In genomic region chr14:71411766-71412165, GRCh38 we compare ENCODE assay signal across 27 cellular contexts.
DNase-seq lines count a peak whose midpoint lies in the region; ATAC-seq and TF ChIP-seq lines count a peak whose summit lies in the region.
"Had no signal": no experiment of that assay in that cellular context is flagged by ENCODE, and none has a peak within 500 bp of the region (broad histone marks: within the 10 kb centered on the region; RNA-seq: fewer than 3 reads in every experiment).

No MANE protein-coding gene starts in this region.

- H3K36me3 Mint-ChIP-seq in activated CD8-positive, alpha-beta T cell treated with anti-CD3 and anti-CD28 coated beads for 36 hours (ENCODE audit: low read depth) = peaks cover 18% of the 10 kb centered on the region
- H3K36me3 Mint-ChIP-seq in activated CD8-positive, alpha-beta T cell treated with anti-CD3 and anti-CD28 coated beads, Interleukin-2, amount 10 ng/mL, durations not matched to agents 7 days and 5 days (ENCODE audit: low read depth) = peaks cover 23% of the 10 kb centered on the region
- peaks cover 2% of the 10 kb centered on the region for H3K36me3 Mint-ChIP-seq in chondrocyte (ENCODE audit: low read depth)

- no peak for TF ChIP-seq POLR2A in IMR-90 (IDR thresholded peaks at IDR 0.05; ENCODE audit: low read depth, low read length)

- H3K27me3 ChIP-seq in IMR-90 (ENCODE audit: control insufficient read depth, insufficient read depth, low read length) = no peaks in the 10 kb centered on the region

- H2BK15ac ChIP-seq in IMR-90 (ENCODE audit: low read depth, low read length) = 0 out of 3 replicates have a peak overlapping the region, but pooled peaks have one; percentile 45

- no peak overlapping the region for H3K56ac ChIP-seq in IMR-90 (ENCODE audit: extremely low read depth, insufficient read depth, low read length)

- intact Hi-C loops in activated CD8-positive, alpha-beta T cell treated with anti-CD3 and anti-CD28 coated beads for 36 hours (cut with micrococcal nuclease) = no loop called here
- intact Hi-C loops in IMR-90 (cut with micrococcal nuclease) = loop anchor here (5.0 kb wide), 1 partner anchor 54 kb away; no protein-coding TSS in a partner anchor

- no peak overlapping the region; the same call in 1 of the 2 replicates for H4K91ac ChIP-seq in IMR-90 (ENCODE audit: insufficient read depth, low read depth, low read length)

- H4K8ac ChIP-seq in IMR-90 (ENCODE audit: low read depth in 2 of 2, low read length in 2 of 2) = 0 out of 4 replicates have a peak overlapping the region, but pooled peaks of 1 of the 2 experiments have one; percentile 9

- peak overlapping the region; percentile 39; the same call in 1 of the 2 replicates for H3K4ac ChIP-seq in IMR-90 (ENCODE audit: low read depth, low read length)

- BruUV-seq in IMR-90 (replicated peaks; lab: Mats Ljungman, UMichigan) = no TSS peak

- peak overlapping the region; percentile 57; the same call in 1 of the 2 replicates for H2AK5ac ChIP-seq in IMR-90 (ENCODE audit: low read depth, low read length)

- 0 out of 2 replicates have a peak overlapping the region, but pooled peaks have one; percentile 42 for H3K14ac ChIP-seq in IMR-90 (replicated peaks; ENCODE audit: low read depth, low read length)

- H3K4me1 Mint-ChIP-seq in activated CD8-positive, alpha-beta T cell treated with anti-CD3 and anti-CD28 coated beads for 36 hours (ENCODE audit: low read depth) = peaks cover 47% of the 10 kb centered on the region
- H3K4me1 Mint-ChIP-seq in activated CD8-positive, alpha-beta T cell treated with anti-CD3 and anti-CD28 coated beads, Interleukin-2, amount 10 ng/mL, durations not matched to agents 7 days and 5 days (ENCODE audit: low read depth) = peaks cover 30% of the 10 kb centered on the region
- peaks cover 78% of the 10 kb centered on the region for H3K4me1 Mint-ChIP-seq in chondrocyte (ENCODE audit: low read depth)

- no peaks in the 10 kb centered on the region for H3K36me3 ChIP-seq in IMR-90 (ENCODE audit: control insufficient read depth, insufficient read depth, low read length)

- peaks cover 4% of the 10 kb centered on the region for H3K9me1 ChIP-seq in IMR-90 (ENCODE audit: insufficient read depth, low read length)

- no peaks in the 10 kb centered on the region; the same call in 1 of the 2 replicates for H4K20me1 ChIP-seq in IMR-90 (ENCODE audit: insufficient read depth, low read length)

- WGBS in IMR-90 (ENCODE audit: extremely low coverage in 2 of 2, insufficient read length in 1 of 2), 2 experiments = no CpG with 5 or more reads among the region's 2 CpGs

- H2AK9ac ChIP-seq in IMR-90 (replicated peaks; ENCODE audit: low read depth, low read length, poor library complexity) = no peak overlapping the region

- DNase-seq in activated CD8-positive, alpha-beta T cell treated with anti-CD3 and anti-CD28 coated beads for 36 hours = no peak
- no peak for DNase-seq in activated CD8-positive, alpha-beta T cell treated with anti-CD3 and anti-CD28 coated beads, Interleukin-2, amount 10 ng/mL, durations not matched to agents 7 days and 5 days
- DNase-seq in IMR-90 = no peak
- no peak for DNase-seq in chondrocyte (ENCODE audit: low spot score)
- DNase-seq in retinal pigment epithelial cell (ENCODE audit: low read depth) = peak; percentile 44
- DNase-seq in NCI-H187 treated with DMSO at 0.1 percent for 48 hours (lab: John Stamatoyannopoulos, UW) = no peak
- DNase-seq in NCI-H774 (lab: John Stamatoyannopoulos, UW) = no peak
- DNase-seq in NCI-H1417 (lab: John Stamatoyannopoulos, UW) = no peak
- DNase-seq: activated CD4-positive, alpha-beta T cell treated with anti-CD3 and anti-CD28 coated beads, Interleukin-2, amount 50 U/mL, for 1 hour; activated CD8-positive, alpha-beta memory T cell treated with anti-CD3 and anti-CD28 coated beads, Interleukin-2, amount 50 U/mL, for 4 hours; activated gamma-delta T cell; cerebellar nuclear complex; COR-L47; DMS53; left ventricle myocardium superior; NCI-H1436; NCI-H2107; NCI-H446; retina; RPMI8226; SK-N-SH; small intestine; stimulated activated CD4-positive, alpha-beta T cell treated with anti-CD3 and anti-CD28 coated beads, Interleukin-1b, Interleukin-23, amount 100 ng/mL, for 48 hours; T-helper 17 cell; trophoblast cell had no signal

- H3K27ac ChIP-seq in IMR-90 (ENCODE audit: insufficient read depth, low read length) = peak overlapping the region; percentile 50
- H3K27ac ChIP-seq: A549, KMS-11 had no signal

- peak overlapping the region; percentile 78 for H3K27ac Mint-ChIP-seq in activated CD8-positive, alpha-beta T cell treated with anti-CD3 and anti-CD28 coated beads for 36 hours
- H3K27ac Mint-ChIP-seq in activated CD8-positive, alpha-beta T cell treated with anti-CD3 and anti-CD28 coated beads, Interleukin-2, amount 10 ng/mL, durations not matched to agents 7 days and 5 days = no peak overlapping the region
- peak overlapping the region; percentile 67 for H3K27ac Mint-ChIP-seq in chondrocyte (ENCODE audit: unreplicated experiment)
- H3K27ac Mint-ChIP-seq: T-helper 17 cell had no signal

- peak overlapping the region; percentile 77 for H2BK5ac ChIP-seq in IMR-90 (ENCODE audit: low read depth, low read length, poor library complexity, severe bottlenecking)

- no peak for TF ChIP-seq RAD21 in IMR-90 (IDR thresholded peaks at IDR 0.05; ENCODE audit: low read length)

- H3K4me3 Mint-ChIP-seq in activated CD8-positive, alpha-beta T cell treated with anti-CD3 and anti-CD28 coated beads for 36 hours = no peak overlapping the region
- no peak overlapping the region for H3K4me3 Mint-ChIP-seq in activated CD8-positive, alpha-beta T cell treated with anti-CD3 and anti-CD28 coated beads, Interleukin-2, amount 10 ng/mL, durations not matched to agents 7 days and 5 days
- no peak overlapping the region for H3K4me3 Mint-ChIP-seq in chondrocyte (ENCODE audit: unreplicated experiment)
- H3K4me3 Mint-ChIP-seq: T-helper 17 cell had no signal

- H3K27me3 Mint-ChIP-seq in activated CD8-positive, alpha-beta T cell treated with anti-CD3 and anti-CD28 coated beads for 36 hours = no peaks in the 10 kb centered on the region
- H3K27me3 Mint-ChIP-seq in activated CD8-positive, alpha-beta T cell treated with anti-CD3 and anti-CD28 coated beads, Interleukin-2, amount 10 ng/mL, durations not matched to agents 7 days and 5 days (ENCODE audit: low read depth) = no peaks in the 10 kb centered on the region
- H3K27me3 Mint-ChIP-seq in chondrocyte (ENCODE audit: low read depth) = no peaks in the 10 kb centered on the region
- H3K27me3 Mint-ChIP-seq: T-helper 17 cell had no signal

- POLR2A ChIA-PET in activated CD8-positive, alpha-beta T cell treated with anti-CD3 and anti-CD28 coated beads for 36 hours (lab: Charles Lee) = interaction anchor here (1.1 kb wide), 1 partner anchor 8 kb away, joined by 6 read pairs; no protein-coding TSS in a partner anchor
- POLR2A ChIA-PET in activated CD8-positive, alpha-beta T cell treated with anti-CD3 and anti-CD28 coated beads, Interleukin-2, amount 10 ng/mL, durations not matched to agents 7 days and 5 days (lab: Charles Lee) = interaction anchor here (1.3 kb wide), 1 partner anchor 91 kb away, joined by 4 read pairs; no protein-coding TSS in a partner anchor
- POLR2A ChIA-PET in IMR-90 (lab: Charles Lee; ENCODE audit: unreplicated experiment) = no interaction called here

- H3K4me2 ChIP-seq in IMR-90 (ENCODE audit: low read depth, low read length) = no peak overlapping the region
- H3K4me2 ChIP-seq: A549, KMS-11, SK-N-SH had no signal

- H2BK120ac ChIP-seq in IMR-90 (ENCODE audit: low read depth, low read length) = peak overlapping the region; percentile 12; the same call in 1 of the 2 replicates

- peak; percentile 14 for TF ChIP-seq CTCF in activated CD8-positive, alpha-beta T cell treated with anti-CD3 and anti-CD28 coated beads for 36 hours (IDR thresholded peaks at IDR 0.05)
- TF ChIP-seq CTCF in IMR-90 (conservative IDR thresholded peaks at IDR 0.05; ENCODE audit: low read depth, low read length) (no peak), chondrocyte (IDR thresholded peaks at IDR 0.05) (no peak), retinal pigment epithelial cell (conservative IDR thresholded peaks at IDR 0.05; ENCODE audit: low read depth, low read length) (no peak)

- no peak overlapping the region for H3K9ac ChIP-seq in IMR-90 (ENCODE audit: low read depth, low read length)
- H3K9ac ChIP-seq: KMS-11, SK-N-SH had no signal

- no peak overlapping the region for H3K23ac ChIP-seq in IMR-90 (ENCODE audit: low read depth, low read length)

- H4K5ac ChIP-seq in IMR-90 (ENCODE audit: low read depth, low read length) = peak overlapping the region; percentile 27

- H2BK20ac ChIP-seq in IMR-90 (ENCODE audit: low read depth, low read length) = no peak overlapping the region

- no peaks in the 10 kb centered on the region for H3K9me3 Mint-ChIP-seq in activated CD8-positive, alpha-beta T cell treated with anti-CD3 and anti-CD28 coated beads for 36 hours
- H3K9me3 Mint-ChIP-seq in activated CD8-positive, alpha-beta T cell treated with anti-CD3 and anti-CD28 coated beads, Interleukin-2, amount 10 ng/mL, durations not matched to agents 7 days and 5 days (ENCODE audit: insufficient read depth) = no peaks in the 10 kb centered on the region
- peaks cover 3% of the 10 kb centered on the region for H3K9me3 Mint-ChIP-seq in chondrocyte (ENCODE audit: low read depth)

- H3K4me1 ChIP-seq in IMR-90 (ENCODE audit: control insufficient read depth, insufficient read depth, low read length) = peaks cover 24% of the 10 kb centered on the region
- H3K4me1 ChIP-seq: A549 had no signal

- CTCF ChIA-PET in activated CD8-positive, alpha-beta T cell treated with anti-CD3 and anti-CD28 coated beads for 36 hours (lab: Charles Lee) = interaction anchor here (1.5 to 1.8 kb wide), 4 partner anchors 8 to 270 kb away, joined by 4 to 7 read pairs (median 5); no protein-coding TSS in a partner anchor
- CTCF ChIA-PET in activated CD8-positive, alpha-beta T cell treated with anti-CD3 and anti-CD28 coated beads, Interleukin-2, amount 10 ng/mL, durations not matched to agents 7 days and 5 days (lab: Charles Lee) = interaction anchor here (0.7 to 1.4 kb wide), 2 partner anchors 274 to 288 kb away, joined by 3 read pairs; no protein-coding TSS in a partner anchor
- CTCF ChIA-PET in IMR-90 (lab: Yijun Ruan, JAX) = interaction anchor here (0.9 to 1.2 kb wide), 2 partner anchors 90 to 245 kb away, joined by 3 to 4 read pairs; no protein-coding TSS in a partner anchor

- in situ Hi-C loops in IMR-90 (cut with MboI; ENCODE audit: low sequenced_read_pairs) = no loop called here

- dilution Hi-C loops in IMR-90 (cut with HindIII; ENCODE audit: low sequenced_read_pairs, unreplicated experiment) = no loop called here

- H3K9me3 ChIP-seq in IMR-90 (ENCODE audit: control insufficient read depth, insufficient read depth, low read length) = no peaks in the 10 kb centered on the region
- H3K9me3 ChIP-seq: A549, SK-N-SH had no signal

- H3K18ac ChIP-seq in IMR-90 (ENCODE audit: low read depth, low read length) = peak overlapping the region; percentile 67

- ATAC-seq in activated CD8-positive, alpha-beta T cell treated with anti-CD3 and anti-CD28 coated beads for 36 hours = no peak
- no peak for ATAC-seq in activated CD8-positive, alpha-beta T cell treated with anti-CD3 and anti-CD28 coated beads, Interleukin-2, amount 10 ng/mL, durations not matched to agents 7 days and 5 days
- no peak for ATAC-seq in IMR-90 (ENCODE audit: low read depth)
- ATAC-seq: A549, left ventricle myocardium superior, T-helper 17 cell had no signal

- H2AFZ ChIP-seq in IMR-90 (replicated peaks; ENCODE audit: low read length, poor library complexity) = no peak overlapping the region

- H3K79me1 ChIP-seq in IMR-90 (ENCODE audit: low read depth in 1 of 2, low read length in 2 of 2) = peaks cover 21 to 72% of the 10 kb centered on the region in 2 experiments

- H3K4me3 ChIP-seq in IMR-90 (ENCODE audit: insufficient read depth, low read depth, low read length) (no peak overlapping the region), retinal pigment epithelial cell (ENCODE audit: low read length) (no peak overlapping the region)
- H3K4me3 ChIP-seq: A549 had no signal
